Comparison of ENCODE assay signal across 15 cellular contexts in the genomic region with DNA sequence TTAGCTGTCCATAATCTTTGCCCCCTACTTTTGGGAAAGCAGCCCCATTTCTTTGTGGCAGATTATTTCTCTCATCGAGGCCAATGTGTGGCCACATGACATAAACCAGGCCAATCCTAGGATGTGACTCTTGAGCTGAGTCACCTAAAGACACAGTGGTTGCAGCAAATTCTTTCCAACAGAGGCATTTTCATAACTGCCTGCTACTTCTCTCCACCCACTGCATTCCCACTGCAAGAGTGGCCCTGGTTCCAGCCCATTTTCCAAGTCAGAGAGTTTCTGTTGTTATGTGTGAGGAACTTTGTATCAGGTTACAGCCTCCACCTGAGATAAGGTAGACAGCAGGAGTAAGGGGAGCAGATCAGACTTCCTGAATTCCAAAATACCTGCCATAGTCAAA.
DNase-seq lines count a peak whose midpoint lies in the region; ATAC-seq and TF ChIP-seq lines count a peak whose summit lies in the region.
"Had no signal": no experiment of that assay in that cellular context is flagged by ENCODE, and none has a peak within 500 bp of the region (broad histone marks: within the 10 kb centered on the region; RNA-seq: fewer than 3 reads in every experiment).

No MANE protein-coding gene starts in this region.

- WGBS in mesenchymal stem cell = 26% methylated on average over 1 of the region's 1 CpG

- no peak overlapping the region for H2BK5ac ChIP-seq in mesenchymal stem cell (ENCODE audit: low read depth, low read length, poor library complexity, severe bottlenecking)

- H4K8ac ChIP-seq in mesenchymal stem cell (ENCODE audit: low read length) = no peak overlapping the region

- no peak overlapping the region for H3K14ac ChIP-seq in mesenchymal stem cell (ENCODE audit: low read length in 2 of 2)

- in situ Hi-C loops in brain microvascular endothelial cell (cut with HindIII; ENCODE audit: low pct_ligation_motif_present, low sequenced_read_pairs) = no loop called here

- H3K4me3 ChIP-seq in brain microvascular endothelial cell (ENCODE audit: low read depth, low read length) (no peak overlapping the region), mesenchymal stem cell (ENCODE audit: insufficient read depth in 1 of 2, low read depth in 1 of 2, low read length in 2 of 2) (no peak overlapping the region)
- H3K4me3 ChIP-seq: SK-N-MC had no signal

- H2BK15ac ChIP-seq in mesenchymal stem cell (ENCODE audit: low read depth, poor library complexity, severe bottlenecking) = no peak overlapping the region

- TF ChIP-seq EP300 in Ishikawa (IDR thresholded peaks at IDR 0.05; ENCODE audit: borderline replicate concordance) = no peak; the same call in 1 of the 2 replicates

- no peaks in the 10 kb centered on the region for H3K79me1 ChIP-seq in mesenchymal stem cell (replicated peaks; ENCODE audit: low read length, poor library complexity, severe bottlenecking)

- peak; percentile 10 for TF ChIP-seq CTCF in brain microvascular endothelial cell (IDR thresholded peaks at IDR 0.05; ENCODE audit: low read depth, low read length, missing control alignments)

- no peak overlapping the region for H3K9ac ChIP-seq in mesenchymal stem cell (ENCODE audit: low read length)

- no peak for ATAC-seq in GM21381 (IDR thresholded peaks at IDR 0.05; ENCODE audit: unreplicated experiment)

- TF ChIP-seq RAD21 in Ishikawa (IDR thresholded peaks at IDR 0.05; ENCODE audit: low read depth) = no peak

- DNase-seq in Daoy (ENCODE audit: low read depth) (peak; percentile 45), brain microvascular endothelial cell (peak; percentile 82), mesenchymal stem cell (peak; percentile 48), SIG-M5 treated with dmso at 0.1 percent for 504 hours (lab: John Stamatoyannopoulos, UW; ENCODE audit: unreplicated experiment) (no peak), SHP77 treated with DMSO at 0.1 percent for 48 hours (lab: John Stamatoyannopoulos, UW) (no peak), epidermal melanocyte (ENCODE audit: insufficient read length, low spot score) (no peak)
- DNase-seq: activated CD8-positive, alpha-beta memory T cell treated with anti-CD3 and anti-CD28 coated beads, Interleukin-2, amount 50 U/mL, for 4 hours; anterior cingulate cortex; effector memory CD4-positive, alpha-beta T cell; KBM-7; NCI-H2107; WERI-Rb-1 had no signal

- no peak overlapping the region for H2AFZ ChIP-seq in mesenchymal stem cell (ENCODE audit: low read depth, low read length)

- no peaks in the 10 kb centered on the region for H3K27me3 ChIP-seq in brain microvascular endothelial cell (replicated peaks)
- peaks cover 0 to 4% of the 10 kb centered on the region in 2 experiments for H3K27me3 ChIP-seq in mesenchymal stem cell (ENCODE audit: control insufficient read depth in 1 of 2, insufficient read depth in 1 of 2, low read length in 2 of 2)

- peaks cover 3% of the 10 kb centered on the region for H3K9me3 ChIP-seq in mesenchymal stem cell (ENCODE audit: control insufficient read depth, low read length)

- H3K4me2 ChIP-seq in mesenchymal stem cell (ENCODE audit: low read length, poor library complexity, severe bottlenecking) = no peak overlapping the region

- H2BK120ac ChIP-seq in mesenchymal stem cell (ENCODE audit: low read depth, low read length) = no peak overlapping the region

- H3K27ac ChIP-seq in brain microvascular endothelial cell = no peak overlapping the region
- no peak overlapping the region for H3K27ac ChIP-seq in mesenchymal stem cell (ENCODE audit: low read length, poor library complexity, severe bottlenecking)
- H3K27ac ChIP-seq: SK-N-MC, WERI-Rb-1 had no signal

- H3K36me3 ChIP-seq in brain microvascular endothelial cell (replicated peaks) (no peaks in the 10 kb centered on the region), mesenchymal stem cell (ENCODE audit: control insufficient read depth in 1 of 2, insufficient read depth in 2 of 2, low read depth in 1 of 2, low read length in 2 of 2) (no peaks in the 10 kb centered on the region)
- H3K36me3 ChIP-seq: WERI-Rb-1 had no signal

- H3K18ac ChIP-seq in mesenchymal stem cell (ENCODE audit: low read depth in 1 of 2, low read length in 2 of 2) = no peak overlapping the region

- H3K4ac ChIP-seq in mesenchymal stem cell (ENCODE audit: low read depth in 1 of 2, low read length in 2 of 2) = no peak overlapping the region

- no peak overlapping the region for H3K23ac ChIP-seq in mesenchymal stem cell (ENCODE audit: low read length in 2 of 2)

- H2AK5ac ChIP-seq in mesenchymal stem cell (ENCODE audit: low read length, severe bottlenecking) = no peak overlapping the region

- H2BK12ac ChIP-seq in mesenchymal stem cell (ENCODE audit: low read length in 2 of 2) = no peak overlapping the region

- H3K4me1 ChIP-seq in mesenchymal stem cell (ENCODE audit: control insufficient read depth, insufficient read depth, low read depth, low read length) = no peaks in the 10 kb centered on the region

- no peak overlapping the region for H4K91ac ChIP-seq in mesenchymal stem cell (ENCODE audit: low read length)

TF ChIP-seq in Ishikawa, 13 proteins besides CTCF, POLR2A, EP300 and RAD21:
- TF ChIP-seq TAF1 (IDR thresholded peaks at IDR 0.05; ENCODE audit: low read depth) (no peak), TEAD4 (IDR thresholded peaks at IDR 0.05) (peak; percentile 54; the same call in 1 of the 2 replicates), EGR1 (IDR thresholded peaks at IDR 0.05) (no peak), CEBPB (IDR thresholded peaks at IDR 0.05) (no peak), MAX (IDR thresholded peaks at IDR 0.05) (0 out of 2 replicates have a peak, but pooled peaks have one; percentile 22)
- TF ChIP-seq, protein P1, sequence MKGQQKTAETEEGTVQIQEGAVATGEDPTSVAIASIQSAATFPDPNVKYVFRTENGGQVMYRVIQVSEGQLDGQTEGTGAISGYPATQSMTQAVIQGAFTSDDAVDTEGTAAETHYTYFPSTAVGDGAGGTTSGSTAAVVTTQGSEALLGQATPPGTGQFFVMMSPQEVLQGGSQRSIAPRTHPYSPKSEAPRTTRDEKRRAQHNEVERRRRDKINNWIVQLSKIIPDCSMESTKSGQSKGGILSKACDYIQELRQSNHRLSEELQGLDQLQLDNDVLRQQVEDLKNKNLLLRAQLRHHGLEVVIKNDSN (IDR thresholded peaks at IDR 0.05) = peak; percentile 48; the same call in 1 of the 2 replicates

Comparison
In these comparisons a context has a peak if more than half of its experiments do, and no peak if none do; other contexts are left out.
1. DNase-seq: peak in Daoy (single experiment), brain microvascular endothelial cell (single experiment) and mesenchymal stem cell (single experiment); none in SIG-M5 treated with dmso at 0.1 percent for 504 hours (single experiment), SHP77 treated with DMSO at 0.1 percent for 48 hours (single experiment) and epidermal melanocyte (single experiment).